In the genomic region with DNA sequence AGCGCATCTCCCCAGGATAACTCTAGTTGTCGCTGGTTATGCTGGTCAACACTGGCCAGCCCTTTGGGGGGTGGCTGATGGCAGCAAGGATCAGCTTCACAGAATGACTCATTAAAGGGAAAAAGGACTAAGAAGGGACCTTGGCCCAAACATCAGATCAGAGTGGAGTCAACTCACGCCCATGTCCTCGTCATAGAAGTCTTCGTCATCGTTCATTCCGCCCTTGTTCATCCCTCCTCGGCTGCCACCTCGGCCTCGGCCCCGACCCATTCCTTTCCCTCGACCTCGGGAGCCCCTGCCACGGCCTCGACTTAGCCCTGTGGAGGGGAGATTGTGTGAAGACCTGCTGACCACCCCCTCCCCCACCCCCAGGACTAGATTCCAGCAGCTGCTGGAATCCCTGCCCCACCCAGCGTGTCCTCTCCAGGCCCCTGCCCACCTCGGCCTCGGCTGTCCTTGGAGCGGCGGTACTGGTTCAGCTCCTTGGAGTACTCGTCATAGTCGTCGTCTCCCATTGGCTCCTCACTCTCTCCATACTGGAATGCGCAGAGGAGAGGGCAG, we compare ENCODE assay signal across 31 cellular contexts.
"Had no signal": no experiment of that assay in that cellular context is flagged by ENCODE, and none has a peak within 500 bp of the region (broad histone marks: within the 10 kb centered on the region; RNA-seq: fewer than 3 reads in every experiment).

No MANE protein-coding gene starts in this region.

- H3K4me1 Mint-ChIP-seq: brain, neural crest cell had no signal

- H3K9ac ChIP-seq: parathyroid adenoma had no signal

- H3K4me2 ChIP-seq: hepatocyte, smooth muscle cell had no signal

- H3K4me3 ChIP-seq: ascending aorta, cardiac muscle cell, colonic mucosa, gastrocnemius medialis, hepatocyte, psoas muscle, right atrium auricular region, smooth muscle cell, suprapubic skin, tibial artery, upper lobe of right lung had no signal

- ATAC-seq: gastrocnemius medialis; left cardiac atrium; naive thymus-derived CD8-positive, alpha-beta T cell; psoas muscle; upper lobe of right lung had no signal

- H3K27me3 ChIP-seq: ascending aorta, cardiac muscle cell, colonic mucosa, gastrocnemius medialis, hepatocyte, right atrium auricular region, suprapubic skin, tibial artery, upper lobe of right lung had no signal

- DNase-seq: activated B cell treated with CpG ODN at 0.5 μM for 24 hours; activated gamma-delta T cell; activated naive CD4-positive, alpha-beta T cell treated with anti-CD3 and anti-CD28 coated beads, Interleukin-2, amount 50 U/mL, for 16 hours; activated T-cell treated with anti-CD3 and anti-CD28 coated beads for 4 hours; cerebellar nuclear complex; colonic mucosa; effector memory CD4-positive, alpha-beta T cell; gastrocnemius medialis; islet precursor cell; left cardiac atrium; midbrain; occipital lobe; stimulated activated CD4-positive, alpha-beta T cell treated with anti-CD3 and anti-CD28 coated beads, Interleukin-1b, Interleukin-23, amount 100 ng/mL, for 48 hours; stimulated activated CD4-positive, alpha-beta T cell treated with anti-CD3 and anti-CD28 coated beads, Interleukin-4, amount 100 ng/mL, for 4 hours; stimulated activated CD8-positive, alpha-beta memory T cell treated with anti-CD3 and anti-CD28 coated beads, Interleukin-4, amount 100 ng/mL, for 48 hours; stimulated activated naive CD4-positive, alpha-beta T cell; T-helper 1 cell; tibial artery; upper lobe of right lung had no signal

- H3K9me3 Mint-ChIP-seq: activated B cell treated with CpG ODN at 0.5 μM for 24 hours; brain; naive thymus-derived CD8-positive, alpha-beta T cell; neural crest cell; T-helper 2 cell treated with Interferon-gamma antibody and Interleukin-4, amounts not matched to agents 5 μg/mL and 100 μg/mL, for 36 hours had no signal

- H3K4me1 ChIP-seq: ascending aorta, gastrocnemius medialis, right atrium auricular region, suprapubic skin, upper lobe of right lung had no signal

- H3K9me3 ChIP-seq: ascending aorta, colonic mucosa, gastrocnemius medialis, psoas muscle, right atrium auricular region, suprapubic skin, tibial artery, upper lobe of right lung had no signal

- H3K27me3 Mint-ChIP-seq: activated B cell treated with CpG ODN at 0.5 μM for 24 hours; brain; naive thymus-derived CD8-positive, alpha-beta T cell had no signal

- H2AFZ ChIP-seq: hepatocyte, parathyroid adenoma had no signal

- H3K27ac ChIP-seq: ascending aorta, cardiac muscle cell, colonic mucosa, gastrocnemius medialis, hepatocyte, parathyroid adenoma, psoas muscle, right atrium auricular region, suprapubic skin, tibial artery, upper lobe of right lung had no signal

- H3K4me3 Mint-ChIP-seq: activated B cell treated with CpG ODN at 0.5 μM for 24 hours; brain; naive thymus-derived CD8-positive, alpha-beta T cell; neural crest cell; T-helper 2 cell treated with Interferon-gamma antibody and Interleukin-4, amounts not matched to agents 5 μg/mL and 100 μg/mL, for 36 hours had no signal
